Comparison of ENCODE assay signal across 19 cellular contexts in genomic region chr2:177675256-177676220, GRCh38.
A peak's percentile ranks its signal among the peaks of the same experiment; 100 is the strongest.
DNase-seq lines count a peak whose midpoint lies in the region; ATAC-seq and TF ChIP-seq lines count a peak whose summit lies in the region.
"Had no signal": no experiment of that assay in that cellular context is flagged by ENCODE, and none has a peak within 500 bp of the region (broad histone marks: within the 10 kb centered on the region; RNA-seq: fewer than 3 reads in every experiment).

No MANE protein-coding gene starts in this region.

- intact Hi-C loops in sciatic nerve (cut with DNase I): no loop called here

- peak; percentile 13 for DNase-seq in NCI-H146 treated with DMSO at 0.1 percent for 48 hours (lab: John Stamatoyannopoulos, UW; ENCODE audit: unreplicated experiment)
- DNase-seq in left kidney (ENCODE audit: low read depth, low spot score): peak; percentile 91
- DNase-seq in sciatic nerve (ENCODE audit: low spot score): no peak
- DNase-seq in activated T-cell treated with anti-CD3 and anti-CD28 coated beads, Interleukin-2, amount 50 U/mL, for 48 hours: no peak
- no peak for DNase-seq in naive thymus-derived CD8-positive, alpha-beta T cell
- no peak for DNase-seq in stimulated activated naive CD8-positive, alpha-beta T cell treated with anti-CD3 and anti-CD28 coated beads, Interleukin-15, Interleukin-2, amounts not matched to agents 100 U/mL and 50 U/mL, for 24 hours
- DNase-seq: activated CD8-positive, alpha-beta memory T cell treated with anti-CD3 and anti-CD28 coated beads, Interleukin-2, amount 10 ng/mL, durations not matched to agents 7 days and 5 days; activated effector memory CD4-positive, alpha-beta T cell treated with Interleukin-2 at 50 U/mL for 16 hours; dermis blood vessel endothelial cell; erythroblast; left ventricle myocardium inferior; OCI-M1; T-helper 9 cell had no signal

- H3K9me3 Mint-ChIP-seq in stimulated activated memory B cell treated with anti-CD40 and anti-IgM and Interleukin-4, amounts not matched to agents 10 μg/mL and 1 μg/mL and 100 μg/mL, for 72 hours: no peaks in the 10 kb centered on the region
- no peaks in the 10 kb centered on the region for H3K9me3 Mint-ChIP-seq in naive thymus-derived CD8-positive, alpha-beta T cell

- TF ChIP-seq CTCF in VCaP (conservative IDR thresholded peaks at IDR 0.05): 0 out of 2 replicates have a peak, but pooled peaks have one; percentile 7

- ATAC-seq in sciatic nerve: peak; percentile 41
- ATAC-seq in stimulated activated memory B cell treated with anti-CD40 and anti-IgM and Interleukin-4, amounts not matched to agents 10 μg/mL and 1 μg/mL and 100 μg/mL, for 72 hours: no peak
- ATAC-seq in naive thymus-derived CD8-positive, alpha-beta T cell: no peak
- ATAC-seq in stimulated activated naive CD8-positive, alpha-beta T cell treated with anti-CD3 and anti-CD28 coated beads, Interleukin-15, Interleukin-2, amounts not matched to agents 100 U/mL and 50 U/mL, for 24 hours: no peak
- ATAC-seq: activated CD8-positive, alpha-beta memory T cell treated with anti-CD3 and anti-CD28 coated beads, Interleukin-2, amount 10 ng/mL, durations not matched to agents 7 days and 5 days; gastroesophageal sphincter had no signal

- no peaks in the 10 kb centered on the region for H3K36me3 Mint-ChIP-seq in stimulated activated memory B cell treated with anti-CD40 and anti-IgM and Interleukin-4, amounts not matched to agents 10 μg/mL and 1 μg/mL and 100 μg/mL, for 72 hours
- H3K36me3 Mint-ChIP-seq in naive thymus-derived CD8-positive, alpha-beta T cell: no peaks in the 10 kb centered on the region
- H3K36me3 Mint-ChIP-seq: activated CD8-positive, alpha-beta memory T cell treated with anti-CD3 and anti-CD28 coated beads, Interleukin-2, amount 10 ng/mL, durations not matched to agents 7 days and 5 days had no signal

- POLR2A ChIA-PET in naive thymus-derived CD8-positive, alpha-beta T cell (lab: Charles Lee): no interaction called here

- no peak overlapping the region for H3K4me3 Mint-ChIP-seq in stimulated activated memory B cell treated with anti-CD40 and anti-IgM and Interleukin-4, amounts not matched to agents 10 μg/mL and 1 μg/mL and 100 μg/mL, for 72 hours
- H3K4me3 Mint-ChIP-seq in naive thymus-derived CD8-positive, alpha-beta T cell: no peak overlapping the region
- H3K4me3 Mint-ChIP-seq: activated CD8-positive, alpha-beta memory T cell treated with anti-CD3 and anti-CD28 coated beads, Interleukin-2, amount 10 ng/mL, durations not matched to agents 7 days and 5 days had no signal

- no peak overlapping the region for H3K27ac Mint-ChIP-seq in stimulated activated memory B cell treated with anti-CD40 and anti-IgM and Interleukin-4, amounts not matched to agents 10 μg/mL and 1 μg/mL and 100 μg/mL, for 72 hours
- H3K27ac Mint-ChIP-seq in naive thymus-derived CD8-positive, alpha-beta T cell: no peak overlapping the region
- H3K27ac Mint-ChIP-seq: activated CD8-positive, alpha-beta memory T cell treated with anti-CD3 and anti-CD28 coated beads, Interleukin-2, amount 10 ng/mL, durations not matched to agents 7 days and 5 days had no signal

- no peak overlapping the region for H3K27ac ChIP-seq in VCaP
- H3K27ac ChIP-seq: C4-2B, gastroesophageal sphincter, left ventricle myocardium inferior, parathyroid adenoma, SK-N-MC had no signal

- H3K27me3 Mint-ChIP-seq in stimulated activated memory B cell treated with anti-CD40 and anti-IgM and Interleukin-4, amounts not matched to agents 10 μg/mL and 1 μg/mL and 100 μg/mL, for 72 hours: no peaks in the 10 kb centered on the region
- peaks cover 4 to 26% (median 9%) of the 10 kb centered on the region in 5 donors for H3K27me3 Mint-ChIP-seq in naive thymus-derived CD8-positive, alpha-beta T cell

- H3K4me1 Mint-ChIP-seq in stimulated activated memory B cell treated with anti-CD40 and anti-IgM and Interleukin-4, amounts not matched to agents 10 μg/mL and 1 μg/mL and 100 μg/mL, for 72 hours: peaks cover 9% of the 10 kb centered on the region
- peaks cover 0 to 2% (median 0%) of the 10 kb centered on the region in 4 donors for H3K4me1 Mint-ChIP-seq in naive thymus-derived CD8-positive, alpha-beta T cell

Comparison
In these comparisons a context has a peak if more than half of its experiments do, and no peak if none do; other contexts are left out.
1. DNase-seq: peak in NCI-H146 treated with DMSO at 0.1 percent for 48 hours (single experiment) and left kidney (single experiment); none in sciatic nerve (single experiment), activated T-cell treated with anti-CD3 and anti-CD28 coated beads, Interleukin-2, amount 50 U/mL, for 48 hours (0 of 2), naive thymus-derived CD8-positive, alpha-beta T cell (0 of 10) and stimulated activated naive CD8-positive, alpha-beta T cell treated with anti-CD3 and anti-CD28 coated beads, Interleukin-15, Interleukin-2, amounts not matched to agents 100 U/mL and 50 U/mL, for 24 hours (single experiment).